ENCODE assay signal across 20 cellular contexts in genomic region chr12:9241301-9241700, GRCh38. TPM values are rescaled to one million over a fixed set of nuclear protein-coding genes. Genes with fewer than 3 reads are reported as not detected.
A peak's percentile ranks its signal among the peaks of the same experiment; 100 is the strongest.
DNase-seq lines count a peak whose midpoint lies in the region; ATAC-seq and TF ChIP-seq lines count a peak whose summit lies in the region.
"Had no signal": no experiment of that assay in that cellular context is flagged by ENCODE, and none has a peak within 500 bp of the region (broad histone marks: within the 10 kb centered on the region; RNA-seq: fewer than 3 reads in every experiment).

No MANE protein-coding gene starts in this region.

- DNase-seq in heart right ventricle (no peak), left cardiac atrium (no peak), upper lobe of left lung (no peak), NCI-H1048 (lab: John Stamatoyannopoulos, UW) (no peak)
- DNase-seq: Caco-2, DMS153, GOT3, NCI-H1092, NCI-H146, NCI-H2081, NCI-H510A, NCI-H774, RPMI8226 had no signal

- no peaks in the 10 kb centered on the region for H3K27me3 ChIP-seq in heart right ventricle
- H3K27me3 ChIP-seq in liver (ENCODE audit: control insufficient read depth in 4 of 4, insufficient read depth in 4 of 4, low read length in 3 of 4), result no peaks in the 10 kb centered on the region
- H3K27me3 ChIP-seq in upper lobe of left lung, result no peaks in the 10 kb centered on the region

- no peaks in the 10 kb centered on the region for H3K36me3 ChIP-seq in heart right ventricle
- no peaks in the 10 kb centered on the region for H3K36me3 ChIP-seq in liver (ENCODE audit: control insufficient read depth in 4 of 4, insufficient read depth in 3 of 4, low read depth in 1 of 4, low read length in 3 of 4)
- no peaks in the 10 kb centered on the region for H3K36me3 ChIP-seq in upper lobe of left lung

- no peak for TF ChIP-seq POLR2A in upper lobe of left lung (IDR thresholded peaks at IDR 0.05)

- no peak overlapping the region for H3K9ac ChIP-seq in liver (ENCODE audit: low read depth in 1 of 2, low read length in 2 of 2)
- H3K9ac ChIP-seq: KMS-11 had no signal

- H3K27ac ChIP-seq in heart right ventricle, result peak overlapping the region in 8 of 10 donors; percentile 56 to 86 (median 74)
- peak overlapping the region in 1 of 2 donors; percentile 34 for H3K27ac ChIP-seq in liver (ENCODE audit: low read depth in 1 of 2, low read length in 2 of 2)
- peak overlapping the region in 3 of 4 donors; percentile 60 to 69 (median 64) for H3K27ac ChIP-seq in upper lobe of left lung
- H3K27ac ChIP-seq: C4-2B, KMS-11 had no signal

- H3K27me3 Mint-ChIP-seq in activated T-helper 17 cell treated with anti-CD3 and anti-CD28 coated beads, Interleukin-2, amount 50 U/mL, for 72 hours, result peaks cover 6% of the 10 kb centered on the region

- H3K4me1 ChIP-seq in heart right ventricle (peaks cover 0 to 28% (median 0%) of the 10 kb centered on the region in 9 donors), liver (ENCODE audit: control insufficient read depth in 4 of 4, insufficient read depth in 4 of 4, low read length in 3 of 4) (peaks cover 2 to 11% (median 6%) of the 10 kb centered on the region in 4 donors), upper lobe of left lung (no peaks in the 10 kb centered on the region)
- H3K4me1 ChIP-seq: Caco-2 had no signal

- ATAC-seq in heart right ventricle (no peak), left cardiac atrium (no peak), upper lobe of left lung (ENCODE audit: low FRiP score in 2 of 2) (no peak), HG02938 (IDR thresholded peaks at IDR 0.05; ENCODE audit: unreplicated experiment) (no peak)
- ATAC-seq in activated T-helper 17 cell treated with anti-CD3 and anti-CD28 coated beads, Interleukin-2, amount 50 U/mL, for 72 hours (replicated peaks), result no peak

- peak overlapping the region; percentile 93 for H3K4me3 Mint-ChIP-seq in activated T-helper 17 cell treated with anti-CD3 and anti-CD28 coated beads, Interleukin-2, amount 50 U/mL, for 72 hours

- H3K4me3 ChIP-seq in heart right ventricle (peak overlapping the region in 4 of 10 donors; percentile 51 to 60 (median 60)), liver (ENCODE audit: low read depth in 1 of 3, low read length in 3 of 3) (no peak overlapping the region), upper lobe of left lung (peak overlapping the region in 1 of 4 donors; percentile 38)

- H3K9me3 Mint-ChIP-seq in activated T-helper 17 cell treated with anti-CD3 and anti-CD28 coated beads, Interleukin-2, amount 50 U/mL, for 72 hours, result no peaks in the 10 kb centered on the region

- TF ChIP-seq EP300 in upper lobe of left lung (IDR thresholded peaks at IDR 0.05), result no peak

- intact Hi-C loops in heart right ventricle (cut with DNase I) (loop anchor here in 5 of 10 donors (5.0 to 10.0 kb wide), 3 partner anchors 79 to 156 kb away; partner anchors contain the start of gene A2M (in 3 of the 5)), left cardiac atrium (cut with DNase I) (no loop called here)

- peaks cover 19% of the 10 kb centered on the region for H3K4me1 Mint-ChIP-seq in activated T-helper 17 cell treated with anti-CD3 and anti-CD28 coated beads, Interleukin-2, amount 50 U/mL, for 72 hours

- H3K9me3 ChIP-seq in heart right ventricle (no peaks in the 10 kb centered on the region), liver (ENCODE audit: control insufficient read depth in 4 of 4, low read length in 3 of 4) (no peaks in the 10 kb centered on the region), upper lobe of left lung (no peaks in the 10 kb centered on the region)

- TF ChIP-seq CTCF in heart right ventricle (IDR thresholded peaks at IDR 0.05) (no peak), liver (IDR thresholded peaks at IDR 0.05; ENCODE audit: low read depth, low read length, missing input control) (no peak), upper lobe of left lung (IDR thresholded peaks at IDR 0.05) (no peak)

- TF ChIP-seq RAD21 in liver (IDR thresholded peaks at IDR 0.05), result no peak

- WGBS in heart right ventricle, 2 donors, result 81 to 92% methylated on average over 3 of the region's 3 CpGs
- WGBS in liver, result 71% methylated on average over 3 of the region's 3 CpGs
- WGBS in upper lobe of left lung, 2 donors, result 83 to 96% methylated on average over 3 of the region's 3 CpGs

- H3K27ac Mint-ChIP-seq in activated T-helper 17 cell treated with anti-CD3 and anti-CD28 coated beads, Interleukin-2, amount 50 U/mL, for 72 hours, result no peak overlapping the region

- peaks cover 5% of the 10 kb centered on the region for H3K36me3 Mint-ChIP-seq in activated T-helper 17 cell treated with anti-CD3 and anti-CD28 coated beads, Interleukin-2, amount 50 U/mL, for 72 hours (ENCODE audit: low read depth)

TF ChIP-seq in liver, 16 proteins besides CTCF, POLR2A, EP300 and RAD21:
- TF ChIP-seq HNF4A (conservative IDR thresholded peaks at IDR 0.05) (peak; percentile 82 to 86), REST (IDR thresholded peaks at IDR 0.05) (no peak), HNF4G (IDR thresholded peaks at IDR 0.05) (peak; percentile 17)

RNA-seq across cellular contexts. Expression of gene PZP, which starts 33.1 kb away (rescaled TPM):
- total RNA-seq in heart right ventricle, result 1 to 10 TPM in 3 of 10 donors, under 1 TPM in 7; 0.15 to 1.6 (median 0.54) TPM
- polyA plus RNA-seq in heart right ventricle, result 1 to 10 TPM in 1 of 2 donors, under 1 TPM in 1; 0.20 to 1.3 TPM
- under 1 TPM; 0.42 to 0.68 TPM for total RNA-seq in left cardiac atrium
- not detected for total RNA-seq in activated T-helper 17 cell treated with anti-CD3 and anti-CD28 coated beads, Interleukin-2, amount 50 U/mL, for 72 hours
- total RNA-seq in liver, result 10 to 100 TPM in 1 of 2 donors, under 1 TPM in 1; 0.05 to 18.7 TPM
- 1 to 10 TPM; 2.6 to 2.9 TPM for polyA plus RNA-seq in liver
- 1 to 10 TPM; 1.3 to 7.3 (median 2.0) TPM for total RNA-seq in upper lobe of left lung
- total RNA-seq: A673, Caco-2, M059J had no signal
